18 cellular contexts compared by ENCODE assay signal in genomic region chr17:77507116-77507885, GRCh38.
DNase-seq lines count a peak whose midpoint lies in the region; ATAC-seq and TF ChIP-seq lines count a peak whose summit lies in the region.
"Had no signal": no experiment of that assay in that cellular context is flagged by ENCODE, and none has a peak within 500 bp of the region (broad histone marks: within the 10 kb centered on the region; RNA-seq: fewer than 3 reads in every experiment).

No MANE protein-coding gene starts in this region.

- H3K9ac ChIP-seq in endodermal cell (ENCODE audit: extremely low read depth, low read length, poor library complexity, severe bottlenecking), result no peak overlapping the region
- H3K9ac ChIP-seq: BLaER1 treated with 17β-estradiol and CSF1 and Interleukin-3, amounts not matched to agents 10 nM and 100 nM had no signal

- ATAC-seq in Right ventricle myocardium superior (ENCODE audit: poor library complexity) (peak; percentile 18), left cardiac atrium (no peak), upper lobe of right lung (no peak)
- ATAC-seq: activated CD4-positive, alpha-beta T cell treated with anti-CD3 and anti-CD28 coated beads for 36 hours; left lung; naive thymus-derived CD8-positive, alpha-beta T cell had no signal

- peaks cover 16% of the 10 kb centered on the region for H3K9me3 Mint-ChIP-seq in endodermal cell

- no peaks in the 10 kb centered on the region for H3K36me3 Mint-ChIP-seq in endodermal cell (ENCODE audit: low read depth)

- peaks cover 7% of the 10 kb centered on the region for H3K27me3 Mint-ChIP-seq in endodermal cell (ENCODE audit: insufficient read depth)
- H3K27me3 Mint-ChIP-seq: activated CD4-positive, alpha-beta T cell treated with anti-CD3 and anti-CD28 coated beads for 36 hours; naive thymus-derived CD8-positive, alpha-beta T cell; stimulated activated naive CD8-positive, alpha-beta T cell treated with anti-CD3 and anti-CD28 coated beads, Interleukin-15, amount 100 ng/mL, for 72 hours had no signal

- TF ChIP-seq POLR2A in testis (IDR thresholded peaks at IDR 0.05), result no peak

- 82 to 87% methylated on average over 12 to 19 of the region's 19 CpGs for WGBS in endodermal cell (ENCODE audit: insufficient coverage in 1 of 2, insufficient read length in 1 of 2), 2 experiments
- WGBS in testis, 2 donors, result 84% methylated on average over 16 to 19 of the region's 19 CpGs

- no peak overlapping the region for H3K4me3 Mint-ChIP-seq in endodermal cell
- H3K4me3 Mint-ChIP-seq: activated CD4-positive, alpha-beta T cell treated with anti-CD3 and anti-CD28 coated beads for 36 hours; brain; naive thymus-derived CD8-positive, alpha-beta T cell; stimulated activated naive CD8-positive, alpha-beta T cell treated with anti-CD3 and anti-CD28 coated beads, Interleukin-15, amount 100 ng/mL, for 72 hours had no signal

- H3K9me3 ChIP-seq in endodermal cell (ENCODE audit: control insufficient read depth, low read length), result peaks cover 7% of the 10 kb centered on the region
- no peaks in the 10 kb centered on the region for H3K9me3 ChIP-seq in upper lobe of right lung
- no peaks in the 10 kb centered on the region for H3K9me3 ChIP-seq in testis

- no peaks in the 10 kb centered on the region for H3K4me1 Mint-ChIP-seq in endodermal cell
- H3K4me1 Mint-ChIP-seq: activated CD4-positive, alpha-beta T cell treated with anti-CD3 and anti-CD28 coated beads for 36 hours; naive thymus-derived CD8-positive, alpha-beta T cell; stimulated activated naive CD8-positive, alpha-beta T cell treated with anti-CD3 and anti-CD28 coated beads, Interleukin-15, amount 100 ng/mL, for 72 hours had no signal

- H3K4me1 ChIP-seq in endodermal cell (ENCODE audit: control insufficient read depth, insufficient read depth, low read length), result no peaks in the 10 kb centered on the region
- H3K4me1 ChIP-seq in upper lobe of right lung, result no peaks in the 10 kb centered on the region
- peaks cover 10% of the 10 kb centered on the region for H3K4me1 ChIP-seq in testis
- H3K4me1 ChIP-seq: BLaER1 treated with 17β-estradiol and CSF1 and Interleukin-3, amounts not matched to agents 10 nM and 100 nM; HAP-1; left lung had no signal

- intact Hi-C loops in Right ventricle myocardium superior (cut with DNase I), result no loop called here
- intact Hi-C loops in left cardiac atrium (cut with DNase I), result no loop called here
- intact Hi-C loops in upper lobe of right lung (cut with DNase I), result no loop called here
- intact Hi-C loops in testis (cut with DNase I; ENCODE audit: low total_unique reads), result no loop called here

- H3K36me3 ChIP-seq in endodermal cell (ENCODE audit: control insufficient read depth, insufficient read depth, low read length) (no peaks in the 10 kb centered on the region), upper lobe of right lung (no peaks in the 10 kb centered on the region), testis (ENCODE audit: low read depth, missing control alignments) (no peaks in the 10 kb centered on the region)
- H3K36me3 ChIP-seq: HAP-1, left lung had no signal

- H3K27me3 ChIP-seq in endodermal cell (ENCODE audit: control insufficient read depth, insufficient read depth, low read length, poor library complexity, severe bottlenecking), result no peaks in the 10 kb centered on the region
- H3K27me3 ChIP-seq in upper lobe of right lung, result no peaks in the 10 kb centered on the region
- H3K27me3 ChIP-seq in testis, result no peaks in the 10 kb centered on the region
- H3K27me3 ChIP-seq: BLaER1 treated with 17β-estradiol and CSF1 and Interleukin-3, amounts not matched to agents 10 nM and 100 nM; left lung had no signal

- peak; percentile 56 for TF ChIP-seq CTCF in endodermal cell (conservative IDR thresholded peaks at IDR 0.05)
- TF ChIP-seq CTCF in upper lobe of right lung (IDR thresholded peaks at IDR 0.05), result no peak
- no peak for TF ChIP-seq CTCF in testis (IDR thresholded peaks at IDR 0.05)

- no peak for DNase-seq in Right ventricle myocardium superior
- no peak for DNase-seq in left cardiac atrium
- DNase-seq in NCI-H524 treated with DMSO at 0.1 percent for 48 hours (lab: John Stamatoyannopoulos, UW), result peak; percentile 65
- peak; percentile 75 for DNase-seq in endodermal cell
- peak; percentile 40 for DNase-seq in upper lobe of right lung
- DNase-seq in OCI-M1 (lab: John Stamatoyannopoulos, UW), result no peak
- DNase-seq in testis, result no peak
- DNase-seq in HUDEP-2 (lab: John Stamatoyannopoulos, UW; ENCODE audit: unreplicated experiment in 76 of 76), result no peak
- DNase-seq: activated CD4-positive, alpha-beta T cell treated with anti-CD3 and anti-CD28 coated beads for 36 hours; NCI-H1105; right cardiac atrium; stimulated activated naive CD8-positive, alpha-beta T cell treated with anti-CD3 and anti-CD28 coated beads, Interleukin-15, amount 100 ng/mL, for 72 hours; SW 1271 had no signal

- H3K4me3 ChIP-seq in endodermal cell (ENCODE audit: low read length), result no peak overlapping the region
- H3K4me3 ChIP-seq in upper lobe of right lung, result no peak overlapping the region
- H3K4me3 ChIP-seq in testis, result no peak overlapping the region
- H3K4me3 ChIP-seq: BLaER1 treated with 17β-estradiol and CSF1 and Interleukin-3, amounts not matched to agents 10 nM and 100 nM; HAP-1; left lung had no signal

- H3K27ac ChIP-seq in endodermal cell (ENCODE audit: low read depth, low read length), result peak overlapping the region; percentile 30
- H3K27ac ChIP-seq in upper lobe of right lung, result no peak overlapping the region
- no peak overlapping the region for H3K27ac ChIP-seq in testis
- H3K27ac ChIP-seq: BLaER1 treated with 17β-estradiol and CSF1 and Interleukin-3, amounts not matched to agents 10 nM and 100 nM; left lung had no signal

- no peak overlapping the region for H3K27ac Mint-ChIP-seq in endodermal cell
- H3K27ac Mint-ChIP-seq: activated CD4-positive, alpha-beta T cell treated with anti-CD3 and anti-CD28 coated beads for 36 hours; stimulated activated naive CD8-positive, alpha-beta T cell treated with anti-CD3 and anti-CD28 coated beads, Interleukin-15, amount 100 ng/mL, for 72 hours had no signal

Comparison
In these comparisons a context has a peak if more than half of its experiments do, and no peak if none do; other contexts are left out.
1. DNase-seq: peak in NCI-H524 treated with DMSO at 0.1 percent for 48 hours (single experiment), endodermal cell (single experiment) and upper lobe of right lung (single experiment); none in Right ventricle myocardium superior (single experiment), left cardiac atrium (single experiment), OCI-M1 (single experiment), testis (single experiment) and HUDEP-2 (0 of 76).